19 cellular contexts compared by ENCODE assay signal in the genomic region with DNA sequence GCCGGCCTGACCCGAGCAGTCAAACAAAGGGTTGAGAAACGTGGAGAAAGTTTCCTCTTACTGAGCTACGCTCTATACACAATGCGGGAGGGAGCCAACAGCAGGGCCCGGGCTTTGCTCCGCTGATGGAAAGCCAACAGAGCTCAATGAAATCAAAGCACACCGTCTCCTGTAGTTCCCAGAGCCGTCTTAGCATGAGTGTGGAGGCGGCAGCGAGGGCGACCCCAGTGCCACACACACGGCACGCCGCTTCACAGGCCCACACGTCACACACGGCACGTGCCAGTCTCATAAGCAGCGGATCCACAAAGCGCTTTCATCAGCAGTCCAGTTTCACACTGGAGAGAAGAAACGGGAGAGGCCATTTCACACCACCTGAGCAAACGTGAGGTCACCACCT. TPM values are rescaled to one million over a fixed set of nuclear protein-coding genes. Genes with fewer than 3 reads are reported as not detected.
DNase-seq lines count a peak whose midpoint lies in the region; ATAC-seq, FAIRE-seq and TF ChIP-seq lines count a peak whose summit lies in the region.
"Had no signal": no experiment of that assay in that cellular context is flagged by ENCODE, and none has a peak within 500 bp of the region (broad histone marks: within the 10 kb centered on the region; RNA-seq: fewer than 3 reads in every experiment).

No MANE protein-coding gene starts in this region.

- peak; percentile 18 for DNase-seq in stimulated activated CD4-positive, alpha-beta T cell treated with anti-CD3 and anti-CD28 coated beads, Interleukin-15, amount 100 ng/mL, for 24 hours
- DNase-seq in stimulated activated CD4-positive, alpha-beta T cell treated with anti-CD3 and anti-CD28 coated beads, Interleukin-4, amount 100 ng/mL, for 4 hours, result no peak
- DNase-seq in activated CD4-positive, alpha-beta memory T cell treated with anti-CD3 and anti-CD28 coated beads for 36 hours, result peak; percentile 37
- DNase-seq in kidney, result peak; percentile 32
- no peak for DNase-seq in amniotic stem cell (lab: John Stamatoyannopoulos, UW)
- no peak for DNase-seq in midbrain (lab: John Stamatoyannopoulos, UW)
- DNase-seq: amygdala; DMS79; foreskin fibroblast; NCI-H2171 treated with DMSO at 0.1 percent for 48 hours; NCI-H748 treated with DMSO at 0.1 percent for 48 hours; occipital lobe; stimulated activated CD4-positive, alpha-beta T cell treated with anti-CD3 and anti-CD28 coated beads, Interleukin-12 subunit alpha, Interleukin-12 subunit beta, amount 100 ng/mL, for 4 hours had no signal

- no peaks in the 10 kb centered on the region for H3K27me3 Mint-ChIP-seq in activated CD4-positive, alpha-beta memory T cell treated with anti-CD3 and anti-CD28 coated beads for 36 hours

- H3K27ac Mint-ChIP-seq in activated CD4-positive, alpha-beta memory T cell treated with anti-CD3 and anti-CD28 coated beads for 36 hours, result peak overlapping the region; percentile 99

- H3K9ac ChIP-seq in kidney (ENCODE audit: low read length in 2 of 2), result no peak overlapping the region

- H3K4me3 ChIP-seq in kidney (ENCODE audit: low read length in 2 of 2), result no peak overlapping the region
- H3K4me3 ChIP-seq: K562, right atrium auricular region, suprapubic skin had no signal

- no peak overlapping the region for H3K4me3 Mint-ChIP-seq in activated CD4-positive, alpha-beta memory T cell treated with anti-CD3 and anti-CD28 coated beads for 36 hours

- H3K36me3 Mint-ChIP-seq in activated CD4-positive, alpha-beta memory T cell treated with anti-CD3 and anti-CD28 coated beads for 36 hours, result peaks cover 62% of the 10 kb centered on the region

- peaks cover 56 to 77% of the 10 kb centered on the region in 2 donors for H3K36me3 ChIP-seq in kidney (ENCODE audit: control insufficient read depth in 1 of 2, insufficient read depth in 2 of 2, low read length in 2 of 2)

- CTCF ChIA-PET in activated CD4-positive, alpha-beta memory T cell treated with anti-CD3 and anti-CD28 coated beads for 36 hours (lab: Charles Lee), result interaction anchor here (0.9 to 4.9 kb wide), 2 partner anchors 12 to 22 kb away, joined by 3 to 19 read pairs; no protein-coding TSS in a partner anchor

- POLR2A ChIA-PET in activated CD4-positive, alpha-beta memory T cell treated with anti-CD3 and anti-CD28 coated beads for 36 hours (lab: Charles Lee), result interaction anchor here (1.2 kb wide), 1 partner anchor 34 kb away, joined by 5 read pairs; no protein-coding TSS in a partner anchor

- TF ChIP-seq CTCF in kidney (IDR thresholded peaks at IDR 0.05; ENCODE audit: borderline replicate concordance, extremely low read depth, insufficient read depth), result no peak

- H3K4me1 ChIP-seq in kidney (ENCODE audit: control insufficient read depth in 1 of 2, insufficient read depth in 1 of 2, low read depth in 1 of 2, low read length in 2 of 2), result no peaks in the 10 kb centered on the region
- H3K4me1 ChIP-seq: right atrium auricular region, suprapubic skin had no signal

- no peak for ATAC-seq in HG03432 (IDR thresholded peaks at IDR 0.05; ENCODE audit: unreplicated experiment)
- ATAC-seq: K562 had no signal

- no peaks in the 10 kb centered on the region for H3K9me3 Mint-ChIP-seq in activated CD4-positive, alpha-beta memory T cell treated with anti-CD3 and anti-CD28 coated beads for 36 hours

- no peaks in the 10 kb centered on the region for H3K9me3 ChIP-seq in kidney (ENCODE audit: control insufficient read depth in 1 of 2, low read length in 2 of 2)
- H3K9me3 ChIP-seq: right atrium auricular region, suprapubic skin had no signal

- no peak overlapping the region for H3K27ac ChIP-seq in kidney (ENCODE audit: low read depth in 2 of 2, low read length in 2 of 2)
- H3K27ac ChIP-seq: epithelial cell of prostate, right atrium auricular region, suprapubic skin had no signal

- intact Hi-C loops in activated CD4-positive, alpha-beta memory T cell treated with anti-CD3 and anti-CD28 coated beads for 36 hours (cut with micrococcal nuclease), result no loop called here
- intact Hi-C loops in kidney (cut with DNase I), result no loop called here

- FAIRE-seq in kidney (lab: Jason Lieb, UNC), result no peak
- FAIRE-seq: GM12891, K562 had no signal

- H3K4me1 Mint-ChIP-seq in activated CD4-positive, alpha-beta memory T cell treated with anti-CD3 and anti-CD28 coated beads for 36 hours (ENCODE audit: low read depth), result peaks cover 53% of the 10 kb centered on the region

RNA-seq across cellular contexts. Expression of a gene that starts 34.7 kb away (rescaled TPM):
- 1 to 10 TPM; 6.5 to 7.1 TPM for total RNA-seq in activated CD4-positive, alpha-beta memory T cell treated with anti-CD3 and anti-CD28 coated beads for 36 hours
- 29.8 TPM for total RNA-seq in kidney
- 49.7 TPM for polyA plus RNA-seq in kidney (ENCODE audit: insufficient read depth, low read depth, low replicate concordance)

RNA-seq across cellular contexts. Expression of a gene that starts 34.9 kb away (rescaled TPM):
- total RNA-seq in activated CD4-positive, alpha-beta memory T cell treated with anti-CD3 and anti-CD28 coated beads for 36 hours, result 10 to 100 TPM; 31.5 to 33.4 TPM
- total RNA-seq in kidney, result 56.1 TPM
- polyA plus RNA-seq in kidney (ENCODE audit: insufficient read depth, low read depth, low replicate concordance), result 4.6 TPM

Comparison
In these comparisons a context has a peak if more than half of its experiments do, and no peak if none do; other contexts are left out.
1. DNase-seq: peak in stimulated activated CD4-positive, alpha-beta T cell treated with anti-CD3 and anti-CD28 coated beads, Interleukin-15, amount 100 ng/mL, for 24 hours (single experiment), activated CD4-positive, alpha-beta memory T cell treated with anti-CD3 and anti-CD28 coated beads for 36 hours (single experiment) and kidney (single experiment); none in stimulated activated CD4-positive, alpha-beta T cell treated with anti-CD3 and anti-CD28 coated beads, Interleukin-4, amount 100 ng/mL, for 4 hours (0 of 2), amniotic stem cell (single experiment) and midbrain (single experiment).